In the genomic region with DNA sequence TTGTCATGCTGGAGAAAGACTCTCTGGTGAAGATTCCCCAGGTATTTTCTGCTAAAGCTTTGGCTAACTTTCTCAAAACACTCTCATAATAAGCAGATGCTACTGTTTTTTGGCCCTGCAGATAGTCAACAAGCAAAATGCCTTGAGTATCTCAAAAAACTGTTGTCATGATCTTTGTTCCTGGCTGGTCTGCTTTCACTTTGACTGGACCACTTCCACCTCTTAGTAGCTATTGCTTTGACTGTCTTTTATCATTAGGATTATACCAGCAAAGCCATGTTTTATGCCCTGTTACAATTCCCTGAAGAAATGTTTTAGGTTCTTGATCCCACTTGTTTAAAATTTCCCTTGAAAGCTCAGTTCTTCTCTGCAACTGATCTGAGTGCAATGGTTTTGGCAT, we compare ENCODE assay signal across 18 cellular contexts.
DNase-seq lines count a peak whose midpoint lies in the region; ATAC-seq and TF ChIP-seq lines count a peak whose summit lies in the region.
"Had no signal": no experiment of that assay in that cellular context is flagged by ENCODE, and none has a peak within 500 bp of the region (broad histone marks: within the 10 kb centered on the region; RNA-seq: fewer than 3 reads in every experiment).

No MANE protein-coding gene starts in this region.

- TF ChIP-seq CTCF in GM12865 (IDR thresholded peaks at IDR 0.05; ENCODE audit: insufficient read depth, low read depth, low read length, missing control alignments), result no peak
- TF ChIP-seq CTCF in GM13977 (IDR thresholded peaks at IDR 0.05; ENCODE audit: extremely low read depth, insufficient read depth, missing control alignments), result no peak
- TF ChIP-seq CTCF in gastrocnemius medialis (IDR thresholded peaks at IDR 0.05 in 4 of 5, conservative IDR thresholded peaks at IDR 0.05 in 1 of 5), result no peak

- H3K27me3 Mint-ChIP-seq in T-cell, result no peaks in the 10 kb centered on the region
- H3K27me3 Mint-ChIP-seq: activated CD4-positive, alpha-beta T cell treated with anti-CD3 and anti-CD28 coated beads, Interleukin-2, amount 10 ng/mL, durations not matched to agents 24 days and 14 days had no signal

- H3K4me1 ChIP-seq in gastrocnemius medialis, result no peaks in the 10 kb centered on the region
- H3K4me1 ChIP-seq: colonic mucosa, HAP-1, suprapubic skin had no signal

- H3K27ac ChIP-seq in gastrocnemius medialis, result no peak overlapping the region
- H3K27ac ChIP-seq: colonic mucosa, suprapubic skin had no signal

- no peaks in the 10 kb centered on the region for H3K36me3 Mint-ChIP-seq in T-cell

- in situ Hi-C loops in GM13977 (cut with MboI; ENCODE audit: low pct_unique_long_range_greater_than_20kb, low sequenced_read_pairs, unreplicated experiment) (no loop called here), gastrocnemius medialis (cut with MboI; ENCODE audit: low sequenced_read_pairs in 4 of 4) (no loop called here)

- DNase-seq in GM12865 (ENCODE audit: low read depth) (peak; percentile 15), NAMALWA (ENCODE audit: low spot score) (peak; percentile 6), GM13977 (ENCODE audit: low spot score) (no peak), T-cell (no peak), A172 (ENCODE audit: low spot score) (no peak), gastrocnemius medialis (no peak)
- DNase-seq: activated CD4-positive, alpha-beta T cell treated with anti-CD3 and anti-CD28 coated beads, Interleukin-2, amount 10 ng/mL, durations not matched to agents 24 days and 14 days; colonic mucosa; GDM1; Kasumi-1; left cardiac atrium; NCI-H2081; stimulated activated CD4-positive, alpha-beta T cell treated with anti-CD3 and anti-CD28 coated beads, Interleukin-15, amount 100 ng/mL, for 24 hours had no signal

- H3K27ac Mint-ChIP-seq in T-cell, result no peak overlapping the region
- H3K27ac Mint-ChIP-seq: activated CD4-positive, alpha-beta T cell treated with anti-CD3 and anti-CD28 coated beads, Interleukin-2, amount 10 ng/mL, durations not matched to agents 24 days and 14 days; activated T-helper 1 cell treated with anti-CD3 and anti-CD28 coated beads, Interleukin-12 subunit alpha, Interleukin-12 subunit beta, Interleukin-2, Interleukin-4 antibody, amounts not matched to agents 30 ng/mL and 10 ng/mL and 1 ng/mL, durations not matched to agents 14 hours and 24 hours and 36 hours had no signal

- no peaks in the 10 kb centered on the region for H3K36me3 ChIP-seq in gastrocnemius medialis
- H3K36me3 ChIP-seq: colonic mucosa, HAP-1, suprapubic skin had no signal

- no peak for TF ChIP-seq POLR2A in gastrocnemius medialis (IDR thresholded peaks at IDR 0.05)

- H3K4me1 Mint-ChIP-seq in T-cell, result no peaks in the 10 kb centered on the region
- H3K4me1 Mint-ChIP-seq: activated CD4-positive, alpha-beta T cell treated with anti-CD3 and anti-CD28 coated beads, Interleukin-2, amount 10 ng/mL, durations not matched to agents 24 days and 14 days had no signal

- CTCF ChIA-PET in T-cell (lab: Charles Lee), result no interaction called here

- H3K4me3 ChIP-seq in GM12865 (ENCODE audit: low read depth, low read length), result no peak overlapping the region
- no peak overlapping the region for H3K4me3 ChIP-seq in gastrocnemius medialis
- H3K4me3 ChIP-seq: colonic mucosa, HAP-1, suprapubic skin had no signal

- no peaks in the 10 kb centered on the region for H3K27me3 ChIP-seq in gastrocnemius medialis
- H3K27me3 ChIP-seq: colonic mucosa, suprapubic skin had no signal

- intact Hi-C loops in gastrocnemius medialis (cut with DNase I; ENCODE audit: low total_unique reads), result no loop called here

- ATAC-seq in GM21360 (IDR thresholded peaks at IDR 0.05; ENCODE audit: unreplicated experiment) (peak; percentile 81), HG02885 (IDR thresholded peaks at IDR 0.05; ENCODE audit: poor library complexity, unreplicated experiment) (peak; percentile 74), T-cell (replicated peaks in 1 of 4) (no peak), gastrocnemius medialis (no peak)
- ATAC-seq: left cardiac atrium had no signal

- peaks cover 0 to 2% (median 0%) of the 10 kb centered on the region in 3 donors for H3K9me3 Mint-ChIP-seq in T-cell
- H3K9me3 Mint-ChIP-seq: activated CD4-positive, alpha-beta T cell treated with anti-CD3 and anti-CD28 coated beads, Interleukin-2, amount 10 ng/mL, durations not matched to agents 24 days and 14 days; activated T-helper 1 cell treated with anti-CD3 and anti-CD28 coated beads, Interleukin-12 subunit alpha, Interleukin-12 subunit beta, Interleukin-2, Interleukin-4 antibody, amounts not matched to agents 30 ng/mL and 10 ng/mL and 1 ng/mL, durations not matched to agents 14 hours and 24 hours and 36 hours had no signal

- H3K4me3 Mint-ChIP-seq in T-cell, result no peak overlapping the region
- H3K4me3 Mint-ChIP-seq: activated CD4-positive, alpha-beta T cell treated with anti-CD3 and anti-CD28 coated beads, Interleukin-2, amount 10 ng/mL, durations not matched to agents 24 days and 14 days; activated T-helper 1 cell treated with anti-CD3 and anti-CD28 coated beads, Interleukin-12 subunit alpha, Interleukin-12 subunit beta, Interleukin-2, Interleukin-4 antibody, amounts not matched to agents 30 ng/mL and 10 ng/mL and 1 ng/mL, durations not matched to agents 14 hours and 24 hours and 36 hours had no signal

- no peaks in the 10 kb centered on the region for H3K9me3 ChIP-seq in gastrocnemius medialis
- H3K9me3 ChIP-seq: colonic mucosa, HAP-1, suprapubic skin had no signal

- POLR2A ChIA-PET in T-cell (lab: Charles Lee), result no interaction called here

Comparison
In these comparisons a context has a peak if more than half of its experiments do, and no peak if none do; other contexts are left out.
1. DNase-seq: peak in GM12865 (single experiment) and NAMALWA (single experiment); none in GM13977 (single experiment), T-cell (0 of 34), A172 (single experiment) and gastrocnemius medialis (0 of 2).
2. ATAC-seq: peak in GM21360 (single experiment) and HG02885 (single experiment); none in T-cell (0 of 4) and gastrocnemius medialis (0 of 2).